ENCODE assay signal across 14 cellular contexts in genomic region chr19:2903326-2903725, GRCh38. TPM values are rescaled to one million over a fixed set of nuclear protein-coding genes. Genes with fewer than 3 reads are reported as not detected.
DNase-seq lines count a peak whose midpoint lies in the region; TF ChIP-seq lines count a peak whose summit lies in the region.
"Not testable (repeated sequence)": the region's sequence is repeated elsewhere in the genome, so short reads cannot be mapped to it uniquely, and the experiment has no call there.
"Had no signal": no experiment of that assay in that cellular context is flagged by ENCODE, and none has a peak within 500 bp of the region (broad histone marks: within the 10 kb centered on the region; RNA-seq: fewer than 3 reads in every experiment).

No MANE protein-coding gene starts in this region.

- not testable (repeated sequence) for H2AFZ ChIP-seq in hepatocyte

- H3K4me1 ChIP-seq in BLaER1 (peaks cover 56% of the 10 kb centered on the region), esophagus squamous epithelium (peaks cover 5 to 53% (median 12%) of the 10 kb centered on the region in 3 donors), hepatocyte (ENCODE audit: insufficient read depth) (peaks cover 16% of the 10 kb centered on the region)

- H3K27me3 Mint-ChIP-seq in activated naive CD8-positive, alpha-beta T cell; nephron (ENCODE audit: low read depth); neural crest cell (ENCODE audit: low read depth): not testable (repeated sequence)

- H3K79me2 ChIP-seq in hepatocyte = peaks cover 49% of the 10 kb centered on the region

- H3K4me1 Mint-ChIP-seq in activated naive CD8-positive, alpha-beta T cell (ENCODE audit: low read depth) = peaks cover 31% of the 10 kb centered on the region
- H3K4me1 Mint-ChIP-seq in nephron (peaks cover 21% of the 10 kb centered on the region), neural crest cell (peaks cover 20% of the 10 kb centered on the region)

- peak overlapping the region; percentile 54 for H3K9ac ChIP-seq in BLaER1

- H3K4me3 ChIP-seq in BLaER1, esophagus squamous epithelium, hepatocyte: not testable (repeated sequence)

- H3K9me3 Mint-ChIP-seq in activated naive CD8-positive, alpha-beta T cell (ENCODE audit: low read depth); nephron; neural crest cell: not testable (repeated sequence)

- H3K27ac ChIP-seq in BLaER1 (0 out of 2 replicates have a peak overlapping the region, but pooled peaks have one; percentile 39), RWPE1 (peak overlapping the region; percentile 63), esophagus squamous epithelium (peak overlapping the region in 3 of 4 donors; percentile 71 to 93 (median 91)), hepatocyte (peak overlapping the region; percentile 91)

- not testable (repeated sequence) for H3K36me3 Mint-ChIP-seq in activated naive CD8-positive, alpha-beta T cell; nephron (ENCODE audit: low read depth); neural crest cell (ENCODE audit: low read depth)

- CTCF ChIA-PET in RWPE1 (lab: Yijun Ruan, JAX) = interaction anchor here (1.1 kb wide), 1 partner anchor 16 kb away, joined by 6 read pairs; no protein-coding TSS in a partner anchor

- peaks cover 25% of the 10 kb centered on the region for H3K36me3 ChIP-seq in BLaER1
- H3K36me3 ChIP-seq in esophagus squamous epithelium = peaks cover 0 to 16% (median 0%) of the 10 kb centered on the region in 3 donors
- H3K36me3 ChIP-seq in hepatocyte (replicated peaks; ENCODE audit: insufficient read depth, low read depth) = not testable (repeated sequence)

- not testable (repeated sequence) for H3K27ac Mint-ChIP-seq in activated naive CD8-positive, alpha-beta T cell; nephron; neural crest cell (ENCODE audit: unreplicated experiment)

- TF ChIP-seq CTCF in RWPE1 (conservative IDR thresholded peaks at IDR 0.05; ENCODE audit: low read depth); esophagus squamous epithelium (IDR thresholded peaks at IDR 0.05); hepatocyte (IDR thresholded peaks at IDR 0.05; ENCODE audit: poor library complexity); nephron (IDR thresholded peaks at IDR 0.05; ENCODE audit: unreplicated experiment in 3 of 3); neural crest cell (conservative IDR thresholded peaks at IDR 0.05): not testable (repeated sequence)

- not testable (repeated sequence) for DNase-seq in RWPE1 (ENCODE audit: low spot score); esophagus squamous epithelium (lab: John Stamatoyannopoulos, UW); hepatocyte (ENCODE audit: low spot score); neural crest cell (ENCODE audit: low read depth, low spot score)

- H3K27me3 ChIP-seq in BLaER1, esophagus squamous epithelium, hepatocyte: not testable (repeated sequence)

- H3K9me3 ChIP-seq in BLaER1 = peaks cover 39% of the 10 kb centered on the region
- not testable (repeated sequence) for H3K9me3 ChIP-seq in esophagus squamous epithelium; hepatocyte (ENCODE audit: low read depth)

- not testable (repeated sequence) for TF ChIP-seq POLR2A in esophagus squamous epithelium (IDR thresholded peaks at IDR 0.05)

- H3K4me2 ChIP-seq in BLaER1 (peak overlapping the region; percentile 75), hepatocyte (peak overlapping the region; percentile 86)

- H4K20me1 ChIP-seq in BLaER1 = peaks cover 38% of the 10 kb centered on the region
- not testable (repeated sequence) for H4K20me1 ChIP-seq in hepatocyte (ENCODE audit: insufficient read depth, poor library complexity, severe bottlenecking)

- peak overlapping the region; percentile 13 for H3K4me3 Mint-ChIP-seq in activated naive CD8-positive, alpha-beta T cell
- H3K4me3 Mint-ChIP-seq in nephron (peak overlapping the region; percentile 60 to 62 (median 62)), neural crest cell (peak overlapping the region; percentile 54)

- POLR2A ChIA-PET in RWPE1 (lab: Yijun Ruan, JAX; ENCODE audit: low non-redundant PET) = not testable (repeated sequence)

- 81 to 94% methylated on average over 13 of the region's 13 CpGs for WGBS in esophagus squamous epithelium, 2 donors
- 95% methylated on average over 13 of the region's 13 CpGs for WGBS in hepatocyte (ENCODE audit: low lambda C conversion rate, missing lambda C conversion rate)

- not testable (repeated sequence) for H3K9me2 ChIP-seq in hepatocyte (replicated peaks; ENCODE audit: insufficient read depth)

- intact Hi-C loops in esophagus squamous epithelium (cut with DNase I) = not testable (repeated sequence)

RNA-seq across cellular contexts. Expression of gene ZNF57, which starts 2.6 kb away (rescaled TPM):
- 10 to 100 TPM in 2 of 4 donors, 1 to 10 TPM in 2; 7.2 to 13.7 (median 9.8) TPM for total RNA-seq in esophagus squamous epithelium
- 8.4 and 10.0 TPM in 2 replicates for total RNA-seq in hepatocyte
- 12.8 and 13.2 TPM in 2 replicates for polyA plus RNA-seq in hepatocyte
- total RNA-seq in neural crest cell = 4.2 and 4.7 TPM in 2 replicates

RNA-seq across cellular contexts. Expression of gene ZNF556, which starts 36.2 kb away (rescaled TPM):
- total RNA-seq in esophagus squamous epithelium = 1 to 10 TPM in 3 of 4 donors, under 1 TPM in 1; 0.79 to 5.8 (median 2.5) TPM
- total RNA-seq in hepatocyte = 0.03 TPM in 1 of 2 replicates, not detected in the other
- polyA plus RNA-seq in hepatocyte = not detected in 2 replicates
- total RNA-seq in neural crest cell = 0.05 TPM in 2 replicates
- total RNA-seq: A172; B cell; Calu3; CD4-positive, alpha-beta T cell; CD8-positive, alpha-beta T cell had no signal
- polyA plus RNA-seq: A549, BJ had no signal

RNA-seq across cellular contexts. Expression of gene ZNF77, which starts 41.4 kb away (rescaled TPM):
- total RNA-seq in esophagus squamous epithelium = 1 to 10 TPM; 3.1 to 5.9 (median 4.5) TPM
- 3.3 and 3.4 TPM in 2 replicates for total RNA-seq in hepatocyte
- polyA plus RNA-seq in hepatocyte = 1.8 and 2.2 TPM in 2 replicates
- total RNA-seq in neural crest cell = 7.8 and 7.9 TPM in 2 replicates

Comparison
In these comparisons a context has a peak if more than half of its experiments do, and no peak if none do; other contexts are left out.
1. H3K27ac ChIP-seq: peak in every context shown above with its lines; median percentile 91 in esophagus squamous epithelium; 91 in hepatocyte; 63 in RWPE1; 39 in BLaER1.